8 cellular contexts compared by ENCODE assay signal in the genomic region with DNA sequence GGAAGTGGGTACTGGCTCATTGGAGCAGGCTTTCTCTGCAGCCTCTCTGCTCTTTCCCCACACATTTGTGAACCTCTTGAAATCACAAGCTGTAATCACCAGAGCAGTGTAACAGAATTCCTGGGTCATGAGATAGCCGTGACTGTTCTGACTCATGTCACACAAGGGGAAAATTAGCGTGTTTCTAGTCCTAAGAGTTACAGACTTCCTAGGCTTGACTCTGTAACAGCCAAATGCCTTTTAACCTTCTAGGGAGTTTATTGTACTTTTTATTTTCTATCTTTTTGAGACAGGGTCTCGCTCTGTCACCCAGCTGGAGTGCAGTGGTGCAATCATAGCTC. TPM values are rescaled to one million over a fixed set of nuclear protein-coding genes. Genes with fewer than 3 reads are reported as not detected.
DNase-seq lines count a peak whose midpoint lies in the region; ATAC-seq and TF ChIP-seq lines count a peak whose summit lies in the region.

No MANE protein-coding gene starts in this region.

- CTCF ChIA-PET in Caco-2 (lab: Charles Lee) = no interaction called here
- CTCF ChIA-PET in naive thymus-derived CD4-positive, alpha-beta T cell (lab: Charles Lee) = interaction anchor here (0.6 kb wide), 1 partner anchor 37 kb away, joined by 3 read pairs; no protein-coding TSS in a partner anchor

- TF ChIP-seq CTCF in Caco-2 (IDR thresholded peaks at IDR 0.05; ENCODE audit: insufficient read depth in 1 of 2, low read depth in 1 of 2, low read length in 1 of 2, severe bottlenecking in 1 of 2, unreplicated experiment in 1 of 2) (no peak), colonic mucosa (IDR thresholded peaks at IDR 0.05) (no peak), mucosa of descending colon (IDR thresholded peaks at IDR 0.05) (no peak)

- H3K27ac Mint-ChIP-seq in Caco-2 (ENCODE audit: unreplicated experiment) = peak overlapping the region; percentile 40
- H3K27ac Mint-ChIP-seq in naive thymus-derived CD4-positive, alpha-beta T cell = peak overlapping the region in 1 of 9 donors; percentile 39

- H3K9ac ChIP-seq in colonic mucosa (ENCODE audit: low read depth in 2 of 2, low read length in 2 of 2) = no peak overlapping the region

- H3K9me3 ChIP-seq in Caco-2 (no peaks in the 10 kb centered on the region), colonic mucosa (no peaks in the 10 kb centered on the region), mucosa of descending colon (no peaks in the 10 kb centered on the region)
- no peaks in the 10 kb centered on the region for H3K9me3 ChIP-seq in naive thymus-derived CD4-positive, alpha-beta T cell (ENCODE audit: control insufficient read depth in 2 of 3, low read length in 3 of 3)

- H3K4me1 Mint-ChIP-seq in Caco-2 (ENCODE audit: low read depth, unreplicated experiment) = peaks cover 26% of the 10 kb centered on the region
- peaks cover 2 to 21% (median 14%) of the 10 kb centered on the region in 7 donors for H3K4me1 Mint-ChIP-seq in naive thymus-derived CD4-positive, alpha-beta T cell

- H3K9me3 Mint-ChIP-seq in Caco-2 (ENCODE audit: unreplicated experiment) = no peaks in the 10 kb centered on the region
- H3K9me3 Mint-ChIP-seq in naive thymus-derived CD4-positive, alpha-beta T cell = no peaks in the 10 kb centered on the region

- ATAC-seq in mucosa of descending colon = peak; percentile 65
- ATAC-seq in naive thymus-derived CD4-positive, alpha-beta T cell = no peak

- H3K27ac ChIP-seq in colonic mucosa = peak overlapping the region; percentile 41
- no peak overlapping the region for H3K27ac ChIP-seq in naive thymus-derived CD4-positive, alpha-beta T cell (ENCODE audit: low read depth, low read length)

- H3K36me3 ChIP-seq in Caco-2 (ENCODE audit: control insufficient read depth, insufficient read depth, low read length) (no peaks in the 10 kb centered on the region), colonic mucosa (no peaks in the 10 kb centered on the region), mucosa of descending colon (ENCODE audit: low read depth) (no peaks in the 10 kb centered on the region)
- H3K36me3 ChIP-seq in naive thymus-derived CD4-positive, alpha-beta T cell (ENCODE audit: control insufficient read depth in 2 of 3, insufficient read depth in 3 of 3, low read length in 3 of 3) = peaks cover 0 to 13% (median 0%) of the 10 kb centered on the region in 3 experiments

- no TSS peak for BruUV-seq in Caco-2 (replicated peaks; lab: Mats Ljungman, UMichigan)

- no peak overlapping the region for H3K4me3 Mint-ChIP-seq in Caco-2 (ENCODE audit: unreplicated experiment)
- no peak overlapping the region for H3K4me3 Mint-ChIP-seq in naive thymus-derived CD4-positive, alpha-beta T cell

- H3K4me1 ChIP-seq in Caco-2 (peaks cover 15% of the 10 kb centered on the region), colonic mucosa (peaks cover 10% of the 10 kb centered on the region), mucosa of descending colon (ENCODE audit: low read depth) (peaks cover 19% of the 10 kb centered on the region)
- no peaks in the 10 kb centered on the region for H3K4me1 ChIP-seq in naive thymus-derived CD4-positive, alpha-beta T cell (ENCODE audit: control insufficient read depth in 2 of 2, insufficient read depth in 2 of 2, low read length in 2 of 2)

- DNase-seq in Caco-2 (no peak), HS-5 (ENCODE audit: low read depth) (peak; percentile 90), colonic mucosa (peak; percentile 22), mucosa of descending colon (no peak), NCI-H1092 treated with DMSO at 0.1 percent for 48 hours (lab: John Stamatoyannopoulos, UW) (no peak), NCI-H1105 treated with DMSO at 0.1 percent for 48 hours (lab: John Stamatoyannopoulos, UW) (no peak)
- DNase-seq in activated CD4-positive, alpha-beta T cell treated with anti-CD3 and anti-CD28 coated beads for 1 hour = no peak
- DNase-seq in naive thymus-derived CD4-positive, alpha-beta T cell = no peak

- H3K36me3 Mint-ChIP-seq in Caco-2 (ENCODE audit: insufficient read depth, unreplicated experiment) = no peaks in the 10 kb centered on the region
- H3K36me3 Mint-ChIP-seq in naive thymus-derived CD4-positive, alpha-beta T cell = peaks cover 12 to 33% (median 17%) of the 10 kb centered on the region in 5 donors

- H3K27me3 ChIP-seq in Caco-2 (replicated peaks; ENCODE audit: control insufficient read depth, insufficient read depth, low read length) (no peaks in the 10 kb centered on the region), colonic mucosa (no peaks in the 10 kb centered on the region)
- H3K27me3 ChIP-seq in naive thymus-derived CD4-positive, alpha-beta T cell (ENCODE audit: control insufficient read depth in 2 of 2, insufficient read depth in 2 of 2, low read length in 2 of 2) = no peaks in the 10 kb centered on the region

- no peak overlapping the region for H3K4me3 ChIP-seq in Caco-2 (ENCODE audit: low read depth, low read length)
- no peak overlapping the region for H3K4me3 ChIP-seq in colonic mucosa
- no peak overlapping the region for H3K4me3 ChIP-seq in mucosa of descending colon
- H3K4me3 ChIP-seq in naive thymus-derived CD4-positive, alpha-beta T cell (ENCODE audit: low read length) = no peak overlapping the region

- POLR2A ChIA-PET in Caco-2 (lab: Charles Lee) = no interaction called here
- POLR2A ChIA-PET in naive thymus-derived CD4-positive, alpha-beta T cell (lab: Charles Lee) = no interaction called here

- no peaks in the 10 kb centered on the region for H3K27me3 Mint-ChIP-seq in Caco-2 (ENCODE audit: insufficient read depth, unreplicated experiment)
- no peaks in the 10 kb centered on the region for H3K27me3 Mint-ChIP-seq in naive thymus-derived CD4-positive, alpha-beta T cell

- intact Hi-C loops in Caco-2 (cut with micrococcal nuclease; ENCODE audit: unreplicated experiment) (no loop called here), colonic mucosa (cut with DNase I) (no loop called here), mucosa of descending colon (cut with DNase I, micrococcal nuclease) (no loop called here)
- intact Hi-C loops in naive thymus-derived CD4-positive, alpha-beta T cell (cut with micrococcal nuclease) = no loop called here

RNA-seq across cellular contexts. Expression of a gene that starts 54.7 kb away (rescaled TPM):
- 33.3 TPM in 2 replicates for total RNA-seq in Caco-2 (2022)
- total RNA-seq in colonic mucosa = 10 to 100 TPM; 58.9 to 70.3 TPM
- total RNA-seq in mucosa of descending colon = 100 to 1,000 TPM in 1 of 3 donors, 10 to 100 TPM in 2; 61.8 to 104 (median 83.4) TPM
- 10 to 100 TPM; 13.2 to 30.4 (median 20.4) TPM for total RNA-seq in naive thymus-derived CD4-positive, alpha-beta T cell
- 1 to 10 TPM; 4.8 to 5.8 TPM for polyA plus RNA-seq in naive thymus-derived CD4-positive, alpha-beta T cell

Comparison
In these comparisons a context has a peak if more than half of its experiments do, and no peak if none do; other contexts are left out.
1. DNase-seq: peak in HS-5 (single experiment) and colonic mucosa (single experiment); none in Caco-2 (0 of 2), mucosa of descending colon (0 of 3), activated CD4-positive, alpha-beta T cell treated with anti-CD3 and anti-CD28 coated beads for 1 hour (single experiment), naive thymus-derived CD4-positive, alpha-beta T cell (0 of 9), NCI-H1092 treated with DMSO at 0.1 percent for 48 hours (single experiment) and NCI-H1105 treated with DMSO at 0.1 percent for 48 hours (single experiment).